ENCODE assay signal across 8 cellular contexts in the genomic region with DNA sequence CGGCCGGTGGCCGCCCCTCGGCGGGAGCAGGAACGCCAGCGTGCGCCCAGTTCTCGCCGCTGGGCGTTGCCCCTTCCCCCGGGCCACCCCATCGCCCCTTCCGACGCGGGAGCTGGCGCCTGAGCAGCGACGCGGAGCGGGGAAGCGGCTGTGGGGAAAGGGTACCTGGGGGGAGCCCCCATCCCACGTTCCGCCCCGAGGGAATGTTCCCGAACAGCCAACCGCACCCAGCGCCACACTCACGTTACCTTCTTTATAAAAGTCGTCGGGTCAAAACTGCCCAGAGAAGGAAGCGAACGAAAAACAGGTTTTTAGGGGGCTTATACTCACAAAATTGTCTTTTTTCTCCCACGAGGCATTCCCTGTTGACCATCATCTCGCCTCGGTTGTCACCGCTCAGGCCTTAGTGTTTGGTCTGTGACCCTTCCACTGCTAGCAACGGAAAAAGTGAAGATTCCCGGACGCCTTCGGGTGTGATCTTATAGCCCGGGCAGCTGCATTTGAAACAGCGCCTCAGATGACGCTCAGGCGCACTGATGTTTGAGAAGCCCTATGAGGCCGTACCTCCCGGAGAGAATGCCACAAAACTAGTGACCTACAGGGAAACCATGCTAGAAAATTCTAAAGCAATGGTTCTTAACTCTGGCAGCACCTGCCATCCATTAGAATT. TPM values are rescaled to one million over a fixed set of nuclear protein-coding genes. Genes with fewer than 3 reads are reported as not detected.
DNase-seq lines count a peak whose midpoint lies in the region; ATAC-seq and TF ChIP-seq lines count a peak whose summit lies in the region.

No MANE protein-coding gene starts in this region.

- peak overlapping the region; percentile 97 for H2AFZ ChIP-seq in IMR-90 (replicated peaks; ENCODE audit: low read length, poor library complexity)

- 5% methylated on average over 15 of the region's 47 CpGs; no CpG with 5 or more reads in 1 of the 2 experiments for WGBS in IMR-90 (ENCODE audit: extremely low coverage in 2 of 2, insufficient read length in 1 of 2), 2 experiments

- no peak overlapping the region for H3K14ac ChIP-seq in IMR-90 (replicated peaks; ENCODE audit: low read depth, low read length)

- H3K9me3 Mint-ChIP-seq in activated CD8-positive, alpha-beta T cell treated with anti-CD3 and anti-CD28 coated beads, Interleukin-2, amount 10 ng/mL, durations not matched to agents 7 days and 5 days (ENCODE audit: insufficient read depth): no peaks in the 10 kb centered on the region
- no peaks in the 10 kb centered on the region for H3K9me3 Mint-ChIP-seq in neural crest cell

- no TSS peak for BruUV-seq in IMR-90 (replicated peaks; lab: Mats Ljungman, UMichigan)

- TF ChIP-seq CTCF in GM12875 (IDR thresholded peaks at IDR 0.05; ENCODE audit: borderline replicate concordance, insufficient read depth, low read depth, low read length) (no peak), IMR-90 (conservative IDR thresholded peaks at IDR 0.05; ENCODE audit: low read depth, low read length) (no peak; the same call in 1 of the 2 replicates), fibroblast of the aortic adventitia (IDR thresholded peaks at IDR 0.05; ENCODE audit: insufficient read depth, low read length) (no peak), neural crest cell (conservative IDR thresholded peaks at IDR 0.05) (no peak)

- no peak overlapping the region for H2BK5ac ChIP-seq in IMR-90 (ENCODE audit: low read depth, low read length, poor library complexity, severe bottlenecking)

- H3K4me2 ChIP-seq in IMR-90 (ENCODE audit: low read depth, low read length): peak overlapping the region; percentile 85

- no peak overlapping the region for H2AK5ac ChIP-seq in IMR-90 (ENCODE audit: low read depth, low read length)

- H3K4me1 Mint-ChIP-seq in activated CD8-positive, alpha-beta T cell treated with anti-CD3 and anti-CD28 coated beads, Interleukin-2, amount 10 ng/mL, durations not matched to agents 7 days and 5 days (ENCODE audit: low read depth): peaks cover 15% of the 10 kb centered on the region
- H3K4me1 Mint-ChIP-seq in neural crest cell: peaks cover 37% of the 10 kb centered on the region

- intact Hi-C loops in IMR-90 (cut with micrococcal nuclease): loop anchor here (2.0 to 5.0 kb wide), 2 partner anchors 59 to 102 kb away; no protein-coding TSS in a partner anchor

- H3K27me3 ChIP-seq in IMR-90 (ENCODE audit: control insufficient read depth, insufficient read depth, low read length): peaks cover 4% of the 10 kb centered on the region

- TF ChIP-seq RAD21 in IMR-90 (IDR thresholded peaks at IDR 0.05; ENCODE audit: low read length): no peak

- TF ChIP-seq POLR2A in IMR-90 (IDR thresholded peaks at IDR 0.05; ENCODE audit: low read depth, low read length): no peak

- peak overlapping the region; percentile 57 for H3K27ac Mint-ChIP-seq in activated CD8-positive, alpha-beta T cell treated with anti-CD3 and anti-CD28 coated beads, Interleukin-2, amount 10 ng/mL, durations not matched to agents 7 days and 5 days
- peak overlapping the region; percentile 94 for H3K27ac Mint-ChIP-seq in neural crest cell (ENCODE audit: unreplicated experiment)

- H2AK9ac ChIP-seq in IMR-90 (replicated peaks; ENCODE audit: low read depth, low read length, poor library complexity): peak overlapping the region; percentile 62

- POLR2A ChIA-PET in IMR-90 (lab: Charles Lee; ENCODE audit: unreplicated experiment): no interaction called here
- POLR2A ChIA-PET in activated CD8-positive, alpha-beta T cell treated with anti-CD3 and anti-CD28 coated beads, Interleukin-2, amount 10 ng/mL, durations not matched to agents 7 days and 5 days (lab: Charles Lee): no interaction called here

- H3K4me3 ChIP-seq in GM12875 (ENCODE audit: low read depth, low read length) (peak overlapping the region; percentile 63), IMR-90 (ENCODE audit: insufficient read depth, low read depth, low read length) (peak overlapping the region; percentile 75), fibroblast of the aortic adventitia (ENCODE audit: low read depth, low read length) (peak overlapping the region; percentile 82)

- CTCF ChIA-PET in IMR-90 (lab: Yijun Ruan, JAX): no interaction called here
- CTCF ChIA-PET in activated CD8-positive, alpha-beta T cell treated with anti-CD3 and anti-CD28 coated beads, Interleukin-2, amount 10 ng/mL, durations not matched to agents 7 days and 5 days (lab: Charles Lee): no interaction called here

- in situ Hi-C loops in IMR-90 (cut with MboI; ENCODE audit: low sequenced_read_pairs): no loop called here

- H3K4me1 ChIP-seq in IMR-90 (ENCODE audit: control insufficient read depth, insufficient read depth, low read length): peaks cover 4% of the 10 kb centered on the region; the same call in 1 of the 2 replicates

- H3K79me1 ChIP-seq in IMR-90 (ENCODE audit: low read depth in 1 of 2, low read length in 2 of 2): peaks cover 17 to 22% of the 10 kb centered on the region in 2 experiments

- H4K20me1 ChIP-seq in IMR-90 (ENCODE audit: insufficient read depth, low read length): peaks cover 4% of the 10 kb centered on the region

- peak overlapping the region; percentile 4; the same call in 1 of the 2 replicates for H3K27ac ChIP-seq in IMR-90 (ENCODE audit: insufficient read depth, low read length)

- H3K9me1 ChIP-seq in IMR-90 (ENCODE audit: insufficient read depth, low read length): peaks cover 4% of the 10 kb centered on the region; the same call in 1 of the 2 replicates

- H4K5ac ChIP-seq in IMR-90 (ENCODE audit: low read depth, low read length): no peak overlapping the region

- dilution Hi-C loops in IMR-90 (cut with HindIII; ENCODE audit: low sequenced_read_pairs, unreplicated experiment): no loop called here

- 0 out of 2 replicates have a peak overlapping the region, but pooled peaks have one; percentile 42 for H3K9ac ChIP-seq in IMR-90 (ENCODE audit: low read depth, low read length)

- peak overlapping the region in 1 of 2 experiments; percentile 9; a peak in 1 of 4 replicates for H4K8ac ChIP-seq in IMR-90 (ENCODE audit: low read depth in 2 of 2, low read length in 2 of 2)

- no peaks in the 10 kb centered on the region for H3K9me3 ChIP-seq in IMR-90 (ENCODE audit: control insufficient read depth, insufficient read depth, low read length)

- no peak overlapping the region for H3K18ac ChIP-seq in IMR-90 (ENCODE audit: low read depth, low read length)

- no peaks in the 10 kb centered on the region for H3K36me3 ChIP-seq in IMR-90 (ENCODE audit: control insufficient read depth, insufficient read depth, low read length)

- no peak overlapping the region for H2BK20ac ChIP-seq in IMR-90 (ENCODE audit: low read depth, low read length)

- peak overlapping the region; percentile 90; the same call in 1 of the 2 replicates for H3K23ac ChIP-seq in IMR-90 (ENCODE audit: low read depth, low read length)

- H2BK120ac ChIP-seq in IMR-90 (ENCODE audit: low read depth, low read length): no peak overlapping the region

- H3K4ac ChIP-seq in IMR-90 (ENCODE audit: low read depth, low read length): peak overlapping the region; percentile 17

- peaks cover 52% of the 10 kb centered on the region for H3K27me3 Mint-ChIP-seq in activated CD8-positive, alpha-beta T cell treated with anti-CD3 and anti-CD28 coated beads, Interleukin-2, amount 10 ng/mL, durations not matched to agents 7 days and 5 days (ENCODE audit: low read depth)
- H3K27me3 Mint-ChIP-seq in neural crest cell (ENCODE audit: low read depth): no peaks in the 10 kb centered on the region

- no peak overlapping the region for H2BK15ac ChIP-seq in IMR-90 (ENCODE audit: low read depth, low read length)

- H3K4me3 Mint-ChIP-seq in activated CD8-positive, alpha-beta T cell treated with anti-CD3 and anti-CD28 coated beads, Interleukin-2, amount 10 ng/mL, durations not matched to agents 7 days and 5 days: peak overlapping the region; percentile 84
- peak overlapping the region; percentile 94 for H3K4me3 Mint-ChIP-seq in neural crest cell

- H4K91ac ChIP-seq in IMR-90 (ENCODE audit: insufficient read depth, low read depth, low read length): no peak overlapping the region

- H3K36me3 Mint-ChIP-seq in activated CD8-positive, alpha-beta T cell treated with anti-CD3 and anti-CD28 coated beads, Interleukin-2, amount 10 ng/mL, durations not matched to agents 7 days and 5 days (ENCODE audit: low read depth): no peaks in the 10 kb centered on the region
- no peaks in the 10 kb centered on the region for H3K36me3 Mint-ChIP-seq in neural crest cell (ENCODE audit: low read depth)

- no peak overlapping the region; the same call in none of the 2 replicates for H3K56ac ChIP-seq in IMR-90 (ENCODE audit: extremely low read depth, insufficient read depth, low read length)

- DNase-seq in IMR-90 (peak; percentile 57), fibroblast of the aortic adventitia (ENCODE audit: low read depth) (peak; percentile 66), neural crest cell (ENCODE audit: low read depth, low spot score) (peak; percentile 22), occipital lobe (lab: John Stamatoyannopoulos, UW) (no peak), NCI-H446 (lab: John Stamatoyannopoulos, UW) (no peak)
- DNase-seq in activated CD8-positive, alpha-beta T cell treated with anti-CD3 and anti-CD28 coated beads, Interleukin-2, amount 10 ng/mL, durations not matched to agents 7 days and 5 days: peak; percentile 34

- ATAC-seq in IMR-90 (ENCODE audit: low read depth): peak; percentile 30
- peak; percentile 20 for ATAC-seq in activated CD8-positive, alpha-beta T cell treated with anti-CD3 and anti-CD28 coated beads, Interleukin-2, amount 10 ng/mL, durations not matched to agents 7 days and 5 days
- ATAC-seq in GM18868 (IDR thresholded peaks at IDR 0.05; ENCODE audit: unreplicated experiment): no peak

TF ChIP-seq in IMR-90, 13 proteins besides CTCF, POLR2A, EP300 and RAD21:
- no peak for TF ChIP-seq CHD1 (IDR thresholded peaks at IDR 0.05; ENCODE audit: low read depth, low read length)
- no peak for TF ChIP-seq SMC3 (IDR thresholded peaks at IDR 0.05; ENCODE audit: low read depth, low read length)
- no peak for TF ChIP-seq RCOR1 (IDR thresholded peaks at IDR 0.05; ENCODE audit: insufficient replicate concordance, low read length)
- TF ChIP-seq MAFK (IDR thresholded peaks at IDR 0.05; ENCODE audit: low read depth, low read length): no peak
- TF ChIP-seq RFX5 (IDR thresholded peaks at IDR 0.05; ENCODE audit: low read depth, low read length): no peak
- no peak for TF ChIP-seq MAZ (IDR thresholded peaks at IDR 0.05; ENCODE audit: borderline replicate concordance, low read depth, low read length)

RNA-seq across cellular contexts. Expression of a gene that starts 0.5 kb away (rescaled TPM):
- 54.8 and 63.9 TPM in 2 replicates for total RNA-seq in IMR-90 (2012; rRNA removed)
- 46.0 and 59.2 TPM in 2 replicates for polyA plus RNA-seq in IMR-90 (2012; rRNA removed)
- 21.8 and 24.4 TPM in 2 replicates for polyA plus RNA-seq in IMR-90 (2012; cell fraction: cytosol; rRNA removed)
- polyA plus RNA-seq in IMR-90 (2012; cell fraction: nucleus; rRNA removed; ENCODE audit: low replicate concordance): 9.3 and 26.9 TPM in 2 replicates
- total RNA-seq in activated CD8-positive, alpha-beta T cell treated with anti-CD3 and anti-CD28 coated beads, Interleukin-2, amount 10 ng/mL, durations not matched to agents 7 days and 5 days: 1 to 10 TPM; 1.2 to 1.7 TPM
- 53.5 and 72.0 TPM in 2 replicates for total RNA-seq in fibroblast of the aortic adventitia (ENCODE audit: low replicate concordance)
- 105 and 111 TPM in 2 replicates for total RNA-seq in neural crest cell
- total RNA-seq in occipital lobe: 75.5 TPM

Comparison
In these comparisons a context has a peak if more than half of its experiments do, and no peak if none do; other contexts are left out.
1. DNase-seq: peak in IMR-90 (single experiment), activated CD8-positive, alpha-beta T cell treated with anti-CD3 and anti-CD28 coated beads, Interleukin-2, amount 10 ng/mL, durations not matched to agents 7 days and 5 days (single experiment), fibroblast of the aortic adventitia (single experiment) and neural crest cell (single experiment); none in occipital lobe (single experiment) and NCI-H446 (0 of 2).
2. RNA of a gene that starts 0.5 kb away (total RNA-seq): 105 to 111 TPM in neural crest cell, 75.5 TPM in occipital lobe (single experiment), 54.8 to 63.9 TPM in IMR-90 and 53.5 to 72.0 TPM in fibroblast of the aortic adventitia; 1.2 to 1.7 TPM in activated CD8-positive, alpha-beta T cell treated with anti-CD3 and anti-CD28 coated beads, Interleukin-2, amount 10 ng/mL, durations not matched to agents 7 days and 5 days; every median in the first group is over 10 times any median in the second.
3. Peak in every context shown above with its lines, with median percentiles within 50 percentile points of each other: H3K4me3 ChIP-seq.